ENCODE assay signal across 31 cellular contexts in genomic region chr9:79431019-79431679, GRCh38.
DNase-seq lines count a peak whose midpoint lies in the region; ATAC-seq and TF ChIP-seq lines count a peak whose summit lies in the region.
"Had no signal": no experiment of that assay in that cellular context is flagged by ENCODE, and none has a peak within 500 bp of the region (broad histone marks: within the 10 kb centered on the region; RNA-seq: fewer than 3 reads in every experiment).

No MANE protein-coding gene starts in this region.

- H3K27ac ChIP-seq in GM23338 (ENCODE audit: low read depth) = no peak overlapping the region
- H3K27ac ChIP-seq: heart left ventricle, right atrium auricular region, thyroid gland had no signal

- H3K4me1 ChIP-seq in GM23338 (ENCODE audit: insufficient read depth) = no peaks in the 10 kb centered on the region
- H3K4me1 ChIP-seq: Caco-2, heart left ventricle, right atrium auricular region, thyroid gland had no signal

- TF ChIP-seq CTCF in GM23338 (conservative IDR thresholded peaks at IDR 0.05; ENCODE audit: low read depth in 2 of 2) = peak in 1 of 2 experiments; percentile 38; a peak in 2 of 4 replicates

- DNase-seq in NCI-H1092 treated with DMSO at 0.1 percent for 48 hours (lab: John Stamatoyannopoulos, UW) (peak; percentile 31), NCI-H1092 (lab: John Stamatoyannopoulos, UW) (no peak), GM23338 (ENCODE audit: low spot score) (peak; percentile 15), NCI-H69 (lab: John Stamatoyannopoulos, UW) (peak; percentile 57), left kidney (ENCODE audit: low read depth, low spot score) (peak; percentile 35), iPS-NIHi11 (ENCODE audit: low spot score) (no peak), activated gamma-delta T cell (lab: John Stamatoyannopoulos, UW) (no peak), NCI-H1417 treated with DMSO at 0.1 percent for 48 hours (lab: John Stamatoyannopoulos, UW) (no peak)
- DNase-seq: 8988T; activated CD4-positive, alpha-beta T cell treated with anti-CD3 and anti-CD28 coated beads for 1 hour; activated naive CD4-positive, alpha-beta T cell treated with anti-CD3 and anti-CD28 coated beads for 36 hours; activated T-cell treated with anti-CD3 and anti-CD28 coated beads, Interleukin-2, amount 50 U/mL, for 4 hours; amygdala; Caco-2; caudate nucleus; H7; heart left ventricle; left cardiac atrium; MV-4-11; naive thymus-derived CD8-positive, alpha-beta T cell; NCI-H524 treated with DMSO at 0.1 percent for 48 hours; SHP77 treated with DMSO at 0.1 percent for 48 hours; stimulated activated CD4-positive, alpha-beta T cell treated with anti-CD3 and anti-CD28 coated beads, Interleukin-12 subunit alpha, Interleukin-12 subunit beta, amount 100 ng/mL, for 4 hours; stimulated activated CD4-positive, alpha-beta T cell treated with anti-CD3 and anti-CD28 coated beads, Interleukin-4, amount 100 ng/mL, for 4 hours; T-cell; thyroid gland had no signal

- no peak overlapping the region for H3K4me3 Mint-ChIP-seq in GM23338
- H3K4me3 Mint-ChIP-seq: activated naive CD4-positive, alpha-beta T cell treated with anti-CD3 and anti-CD28 coated beads for 36 hours; activated T-cell treated with anti-CD3 and anti-CD28 coated beads, Interleukin-2, amount 50 U/mL, for 4 hours; B cell; dendritic cell treated with granulocyte-macrophage colony-stimulating factor and Interleukin-4, amounts not matched to agents 40 ng/mL and 50 ng/mL, for 4 days; naive thymus-derived CD8-positive, alpha-beta T cell; stimulated activated naive CD8-positive, alpha-beta T cell treated with anti-CD3 and anti-CD28 coated beads, Interleukin-15, Interleukin-2, amounts not matched to agents 100 ng/mL and 50 ng/mL, for 24 hours; T-cell had no signal

- H3K79me2 ChIP-seq in GM23338 (replicated peaks; ENCODE audit: insufficient read depth) = no peaks in the 10 kb centered on the region

- ATAC-seq in GM23338 = no peak
- ATAC-seq: activated T-cell treated with anti-CD3 and anti-CD28 coated beads, Interleukin-2, amount 50 U/mL, for 4 hours; heart left ventricle; K562; naive thymus-derived CD8-positive, alpha-beta T cell; T-cell had no signal

- H3K9me2 ChIP-seq in GM23338 (ENCODE audit: insufficient read depth) = peaks cover 5% of the 10 kb centered on the region; the same call in 1 of the 2 replicates

- no peaks in the 10 kb centered on the region for H3K27me3 ChIP-seq in GM23338 (ENCODE audit: insufficient read depth)
- H3K27me3 ChIP-seq: heart left ventricle, right atrium auricular region, thyroid gland had no signal

- no peak overlapping the region for H3K4me2 ChIP-seq in GM23338

- no peaks in the 10 kb centered on the region for H3F3A ChIP-seq in GM23338 (replicated peaks; ENCODE audit: low read depth)

- H3K27ac Mint-ChIP-seq in GM23338 = no peak overlapping the region
- H3K27ac Mint-ChIP-seq: activated naive CD4-positive, alpha-beta T cell treated with anti-CD3 and anti-CD28 coated beads for 36 hours; B cell; dendritic cell treated with granulocyte-macrophage colony-stimulating factor and Interleukin-4, amounts not matched to agents 40 ng/mL and 50 ng/mL, for 4 days; stimulated activated naive CD8-positive, alpha-beta T cell treated with anti-CD3 and anti-CD28 coated beads, Interleukin-15, Interleukin-2, amounts not matched to agents 100 ng/mL and 50 ng/mL, for 24 hours had no signal

- no peaks in the 10 kb centered on the region for H3K36me3 Mint-ChIP-seq in GM23338 (ENCODE audit: low read depth)
- H3K36me3 Mint-ChIP-seq: T-cell had no signal

- no peak overlapping the region for H3K4me3 ChIP-seq in GM23338
- H3K4me3 ChIP-seq: heart left ventricle, K562, right atrium auricular region, thyroid gland had no signal

- H3K36me3 ChIP-seq in GM23338 (ENCODE audit: insufficient read depth) = no peaks in the 10 kb centered on the region
- H3K36me3 ChIP-seq: heart left ventricle, right atrium auricular region, thyroid gland had no signal

- no peak overlapping the region for H2AFZ ChIP-seq in GM23338

- H4K20me1 ChIP-seq in GM23338 (replicated peaks; ENCODE audit: insufficient read depth) = no peaks in the 10 kb centered on the region

- H3K4me1 Mint-ChIP-seq in GM23338 = no peaks in the 10 kb centered on the region
- H3K4me1 Mint-ChIP-seq: B cell had no signal

- peaks cover 3% of the 10 kb centered on the region; the same call in 2 of the 3 replicates for H3K9me3 Mint-ChIP-seq in GM23338

- H3K27me3 Mint-ChIP-seq in GM23338 (ENCODE audit: insufficient read depth, low read depth, poor library complexity) = no peaks in the 10 kb centered on the region
- H3K27me3 Mint-ChIP-seq: dendritic cell treated with granulocyte-macrophage colony-stimulating factor and Interleukin-4, amounts not matched to agents 40 ng/mL and 50 ng/mL, for 4 days; naive thymus-derived CD8-positive, alpha-beta T cell; stimulated activated naive CD8-positive, alpha-beta T cell treated with anti-CD3 and anti-CD28 coated beads, Interleukin-15, Interleukin-2, amounts not matched to agents 100 ng/mL and 50 ng/mL, for 24 hours had no signal

TF ChIP-seq in GM23338, 12 proteins besides CTCF, POLR2A, EP300 and RAD21 (continues in another document):
- no peak for TF ChIP-seq ZNF462 (CRISPR knock-in tag; IDR thresholded peaks at IDR 0.05)
- TF ChIP-seq EZH2phosphoT487 (IDR thresholded peaks at IDR 0.05; ENCODE audit: unreplicated experiment) = no peak

Comparison
In these comparisons a context has a peak if more than half of its experiments do, and no peak if none do; other contexts are left out.
1. DNase-seq: peak in NCI-H1092 treated with DMSO at 0.1 percent for 48 hours (single experiment), GM23338 (single experiment), NCI-H69 (single experiment) and left kidney (single experiment); none in NCI-H1092 (single experiment), iPS-NIHi11 (single experiment), activated gamma-delta T cell (single experiment) and NCI-H1417 treated with DMSO at 0.1 percent for 48 hours (single experiment).